ENCODE assay signal across 13 cellular contexts in the genomic region with DNA sequence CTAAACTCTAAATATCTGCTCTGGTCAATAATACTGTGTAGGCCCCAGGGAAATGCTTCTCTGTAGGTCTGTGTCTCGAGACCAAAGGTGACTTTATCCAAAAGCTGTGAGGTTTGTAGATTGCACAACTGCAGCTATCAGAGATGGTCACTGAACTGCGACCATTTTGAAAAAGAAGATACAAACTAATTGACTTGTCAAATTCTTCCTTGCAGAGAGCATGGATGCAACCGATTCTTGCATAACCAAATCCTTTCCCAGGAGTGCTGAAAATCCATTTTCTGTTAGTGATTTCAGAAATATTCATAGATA.
DNase-seq lines count a peak whose midpoint lies in the region; ATAC-seq, FAIRE-seq and TF ChIP-seq lines count a peak whose summit lies in the region.
"Had no signal": no experiment of that assay in that cellular context is flagged by ENCODE, and none has a peak within 500 bp of the region (broad histone marks: within the 10 kb centered on the region; RNA-seq: fewer than 3 reads in every experiment).

No MANE protein-coding gene starts in this region.

- H3K9ac ChIP-seq in BLaER1 treated with 17β-estradiol and CSF1 and Interleukin-3, amounts not matched to agents 10 nM and 100 nM: no peak overlapping the region
- no peak overlapping the region for H3K9ac ChIP-seq in HepG2 (ENCODE audit: insufficient read depth, low read depth, low read length)
- H3K9ac ChIP-seq: GM23248 had no signal

- TF ChIP-seq EP300 in HepG2 (IDR thresholded peaks at IDR 0.05; ENCODE audit: low read depth in 2 of 2, low read length in 2 of 2) (no peak), HepG2 (CRISPR knock-in tag; IDR thresholded peaks at IDR 0.05; ENCODE audit: borderline replicate concordance) (no peak)

- H3K4me1 ChIP-seq in BLaER1 treated with 17β-estradiol and CSF1 and Interleukin-3, amounts not matched to agents 10 nM and 100 nM: peaks cover 0 to 24% (median 17%) of the 10 kb centered on the region in 10 experiments; a peak in 14 of 20 replicates
- peaks cover 10% of the 10 kb centered on the region for H3K4me1 ChIP-seq in Panc1 (ENCODE audit: control insufficient read depth, insufficient read depth, low read length)
- peaks cover 30% of the 10 kb centered on the region for H3K4me1 ChIP-seq in HepG2 (ENCODE audit: insufficient read depth, low read length)

- TF ChIP-seq CTCF in Panc1 (IDR thresholded peaks at IDR 0.05) (no peak), HepG2 (CRISPR knock-in tag; IDR thresholded peaks at IDR 0.05) (no peak), osteocyte (IDR thresholded peaks at IDR 0.05) (no peak)

- DNase-seq in Panc1 (ENCODE audit: low read depth, low spot score): no peak
- DNase-seq in HepG2 (ENCODE audit: low spot score): no peak
- DNase-seq in osteocyte (ENCODE audit: extremely low spot score, unreplicated experiment): peak; percentile 2
- DNase-seq in NCI-H2227 treated with DMSO at 0.1 percent for 48 hours (lab: John Stamatoyannopoulos, UW): no peak
- DNase-seq: GDM1 had no signal

- H3K36me3 Mint-ChIP-seq in osteocyte (ENCODE audit: unreplicated experiment): no peaks in the 10 kb centered on the region
- H3K36me3 Mint-ChIP-seq: CD8-positive, alpha-beta T cell had no signal

- H3K4me3 Mint-ChIP-seq in osteocyte (ENCODE audit: unreplicated experiment): no peak overlapping the region
- H3K4me3 Mint-ChIP-seq: B cell; CD8-positive, alpha-beta T cell had no signal

- H3K4me2 ChIP-seq in BLaER1 treated with 17β-estradiol and CSF1 and Interleukin-3, amounts not matched to agents 10 nM and 100 nM: peak overlapping the region in 6 of 11 experiments; percentile 3 to 47 (median 28); a peak in 7 of 22 replicates
- peak overlapping the region; percentile 5; the same call in 1 of the 2 replicates for H3K4me2 ChIP-seq in HepG2 (ENCODE audit: low read depth, low read length)

- no peaks in the 10 kb centered on the region for H3K27me3 ChIP-seq in BLaER1 treated with 17β-estradiol and CSF1 and Interleukin-3, amounts not matched to agents 10 nM and 100 nM
- H3K27me3 ChIP-seq in Panc1 (ENCODE audit: control insufficient read depth, insufficient read depth, low read length): no peaks in the 10 kb centered on the region
- peaks cover 4 to 36% of the 10 kb centered on the region in 2 experiments; a peak in 4 of 5 replicates for H3K27me3 ChIP-seq in HepG2 (ENCODE audit: control insufficient read depth in 1 of 2, insufficient read depth in 2 of 2, low read length in 2 of 2)

- 6% methylated on average over 3 of the region's 3 CpGs for WGBS in HepG2 (ENCODE audit: low lambda C conversion rate)

- H3K27ac Mint-ChIP-seq in osteocyte (ENCODE audit: unreplicated experiment): no peak overlapping the region
- H3K27ac Mint-ChIP-seq: B cell; CD8-positive, alpha-beta T cell had no signal

- no peak overlapping the region for H3K4me3 ChIP-seq in BLaER1 treated with 17β-estradiol and CSF1 and Interleukin-3, amounts not matched to agents 10 nM and 100 nM
- no peak overlapping the region for H3K4me3 ChIP-seq in Panc1 (ENCODE audit: low read depth in 2 of 2, low read length in 2 of 2)
- no peak overlapping the region for H3K4me3 ChIP-seq in HepG2 (replicated peaks in 1 of 3; ENCODE audit: insufficient read depth in 1 of 3, low read depth in 2 of 3, low read length in 3 of 3)
- H3K4me3 ChIP-seq: GM23248, K562 had no signal

- BruUV-seq in Panc1 (replicated peaks; lab: Mats Ljungman, UMichigan) (no TSS peak), HepG2 (replicated peaks; lab: Mats Ljungman, UMichigan) (no TSS peak)

- TF ChIP-seq POLR2A in HepG2 (IDR thresholded peaks at IDR 0.05; ENCODE audit: insufficient read depth in 1 of 2, low read depth in 2 of 2, low read length in 2 of 2): no peak

- no peak for TF ChIP-seq RAD21 in HepG2 (CRISPR knock-in tag; IDR thresholded peaks at IDR 0.05)

- no peaks in the 10 kb centered on the region for H3K79me2 ChIP-seq in HepG2 (ENCODE audit: insufficient read depth, low read length)

- ATAC-seq in Panc1 (no peak), HepG2 (peak; percentile 15; the same call in 2 of the 3 replicates), GM19035 (IDR thresholded peaks at IDR 0.05; ENCODE audit: unreplicated experiment) (no peak), GM21526 (IDR thresholded peaks at IDR 0.05; ENCODE audit: low FRiP score, unreplicated experiment) (no peak)
- ATAC-seq: CD8-positive, alpha-beta T cell had no signal

- H2AFZ ChIP-seq in HepG2 (ENCODE audit: low read length): no peak overlapping the region
- H2AFZ ChIP-seq: GM23248 had no signal

- H3K4me1 Mint-ChIP-seq in osteocyte (ENCODE audit: unreplicated experiment): peaks cover 22% of the 10 kb centered on the region
- H3K4me1 Mint-ChIP-seq: B cell had no signal

- H3K9me3 Mint-ChIP-seq in osteocyte (ENCODE audit: unreplicated experiment): no peaks in the 10 kb centered on the region
- H3K9me3 Mint-ChIP-seq: CD8-positive, alpha-beta T cell had no signal

- H3K9me3 ChIP-seq in BLaER1 treated with 17β-estradiol and CSF1 and Interleukin-3, amounts not matched to agents 10 nM and 100 nM (replicated peaks in 1 of 11): no peaks in the 10 kb centered on the region
- H3K9me3 ChIP-seq in Panc1 (ENCODE audit: control insufficient read depth, insufficient read depth, low read depth, low read length) (no peaks in the 10 kb centered on the region), HepG2 (ENCODE audit: low read length) (no peaks in the 10 kb centered on the region)

- H3K27me3 Mint-ChIP-seq in osteocyte (ENCODE audit: unreplicated experiment): peaks cover 3% of the 10 kb centered on the region

- H3K36me3 ChIP-seq in BLaER1 treated with 17β-estradiol and CSF1 and Interleukin-3, amounts not matched to agents 10 nM and 100 nM: no peaks in the 10 kb centered on the region
- no peaks in the 10 kb centered on the region for H3K36me3 ChIP-seq in Panc1 (ENCODE audit: control insufficient read depth, insufficient read depth, low read length)
- H3K36me3 ChIP-seq in HepG2 (replicated peaks in 1 of 2; ENCODE audit: control insufficient read depth in 1 of 2, insufficient read depth in 2 of 2, low read length in 2 of 2): no peaks in the 10 kb centered on the region

- in situ Hi-C loops in Panc1 (cut with HindIII; ENCODE audit: low pct_unique_long_range_greater_than_20kb, low sequenced_read_pairs) (loop anchor here (25.0 kb wide), 1 partner anchor 570 kb away; no protein-coding TSS in a partner anchor), HepG2 (cut with HindIII; ENCODE audit: extremely low pct_ligation_motif_present, low pct_unique_long_range_greater_than_20kb) (loop anchor here (5.0 to 25.0 kb wide), 2 partner anchors 560 to 1120 kb away; no protein-coding TSS in a partner anchor)

- POLR2A ChIA-PET in Panc1 (lab: Charles Lee) (no interaction called here), HepG2 (lab: Yijun Ruan, JAX) (interaction anchor here (1.0 kb wide), 2 partner anchors 227 to 418 kb away, joined by 4 to 6 read pairs; no protein-coding TSS in a partner anchor)

- H4K20me1 ChIP-seq in BLaER1 treated with 17β-estradiol and CSF1 and Interleukin-3, amounts not matched to agents 10 nM and 100 nM: no peaks in the 10 kb centered on the region
- H4K20me1 ChIP-seq in HepG2 (ENCODE audit: insufficient read depth, low read length): no peaks in the 10 kb centered on the region

- FAIRE-seq in HepG2 (lab: Jason Lieb, UNC): no peak
- FAIRE-seq: K562 had no signal

- H3K27ac ChIP-seq in BLaER1 treated with 17β-estradiol and CSF1 and Interleukin-3, amounts not matched to agents 10 nM and 100 nM: no peak overlapping the region
- peak overlapping the region; percentile 2; the same call in 1 of the 2 replicates for H3K27ac ChIP-seq in Panc1 (ENCODE audit: low read length)
- no peak overlapping the region for H3K27ac ChIP-seq in HepG2 (ENCODE audit: extremely low read length, insufficient read depth, low read length)
- H3K27ac ChIP-seq: C4-2B, GM23248 had no signal

- intact Hi-C loops in Panc1 (cut with micrococcal nuclease; ENCODE audit: unreplicated experiment) (loop anchor here (5.0 kb wide), 2 partner anchors 225 to 1250 kb away; no protein-coding TSS in a partner anchor), HepG2 (cut with micrococcal nuclease; ENCODE audit: unreplicated experiment) (loop anchor here (1.0 to 2.0 kb wide), 4 partner anchors 103 to 562 kb away; no protein-coding TSS in a partner anchor)

- CTCF ChIA-PET in Panc1 (lab: Charles Lee) (interaction anchor here (1.0 to 1.5 kb wide), 6 partner anchors 9 to 556 kb away, joined by 3 to 7 read pairs (median 6); no protein-coding TSS in a partner anchor), HepG2 (lab: Yijun Ruan, JAX; ENCODE audit: low intra/inter-chr PET ratio, low total read pairs) (interaction anchor here (1.5 kb wide), 1 partner anchor 557 kb away, joined by 20 read pairs; no protein-coding TSS in a partner anchor)

TF ChIP-seq in HepG2, 621 proteins besides CTCF, POLR2A, EP300 and RAD21 (continues in another document):
- TF ChIP-seq, protein P1, sequence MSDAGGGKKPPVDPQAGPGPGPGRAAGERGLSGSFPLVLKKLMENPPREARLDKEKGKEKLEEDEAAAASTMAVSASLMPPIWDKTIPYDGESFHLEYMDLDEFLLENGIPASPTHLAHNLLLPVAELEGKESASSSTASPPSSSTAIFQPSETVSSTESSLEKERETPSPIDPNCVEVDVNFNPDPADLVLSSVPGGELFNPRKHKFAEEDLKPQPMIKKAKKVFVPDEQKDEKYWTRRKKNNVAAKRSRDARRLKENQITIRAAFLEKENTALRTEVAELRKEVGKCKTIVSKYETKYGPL (CRISPR knock-in tag; IDR thresholded peaks at IDR 0.05): no peak
- TF ChIP-seq ZFX (CRISPR knock-in tag; IDR thresholded peaks at IDR 0.05; ENCODE audit: low read depth) (0 out of 2 replicates have a peak, but pooled peaks have one; percentile 24), HNF4G (IDR thresholded peaks at IDR 0.05; ENCODE audit: borderline replicate concordance, low read depth, low read length) (peak; percentile 70), HNF4G (CRISPR knock-in tag; IDR thresholded peaks at IDR 0.05; ENCODE audit: borderline replicate concordance, low read depth) (no peak), ZBTB7B (CRISPR knock-in tag; IDR thresholded peaks at IDR 0.05) (0 out of 2 replicates have a peak, but pooled peaks have one; percentile 11)
